19 cellular contexts compared by ENCODE assay signal in genomic region chr10:52895066-52895465, GRCh38.
DNase-seq lines count a peak whose midpoint lies in the region; ATAC-seq and TF ChIP-seq lines count a peak whose summit lies in the region.
"Had no signal": no experiment of that assay in that cellular context is flagged by ENCODE, and none has a peak within 500 bp of the region (broad histone marks: within the 10 kb centered on the region; RNA-seq: fewer than 3 reads in every experiment).

No MANE protein-coding gene starts in this region.

- TF ChIP-seq CTCF in MCF 10A (IDR thresholded peaks at IDR 0.05; ENCODE audit: unreplicated experiment) (no peak), breast epithelium (IDR thresholded peaks at IDR 0.05) (no peak), nephron (IDR thresholded peaks at IDR 0.05; ENCODE audit: unreplicated experiment in 3 of 3) (no peak), WTC11 (IDR thresholded peaks at IDR 0.05) (no peak), foreskin keratinocyte (conservative IDR thresholded peaks at IDR 0.05) (no peak)

- no peaks in the 10 kb centered on the region for H3K36me3 Mint-ChIP-seq in MCF 10A (ENCODE audit: insufficient read depth, unreplicated experiment)
- no peaks in the 10 kb centered on the region for H3K36me3 Mint-ChIP-seq in nephron (ENCODE audit: low read depth)
- H3K36me3 Mint-ChIP-seq in WTC11, result peaks cover 8% of the 10 kb centered on the region
- H3K36me3 Mint-ChIP-seq: CD14-positive monocyte had no signal

- POLR2A ChIA-PET in MCF 10A (lab: Yijun Ruan, JAX), result interaction anchor here (1.0 kb wide), 1 partner anchor 38 kb away, joined by 3 read pairs; no protein-coding TSS in a partner anchor
- POLR2A ChIA-PET in WTC11 (lab: Charles Lee), result no interaction called here

- H3K27me3 Mint-ChIP-seq in MCF 10A (ENCODE audit: insufficient read depth, unreplicated experiment), result no peaks in the 10 kb centered on the region
- no peaks in the 10 kb centered on the region for H3K27me3 Mint-ChIP-seq in nephron (ENCODE audit: low read depth)
- H3K27me3 Mint-ChIP-seq in WTC11 (ENCODE audit: low read depth), result no peaks in the 10 kb centered on the region; the same call in 1 of the 2 replicates
- H3K27me3 Mint-ChIP-seq: B cell had no signal

- H3K27me3 ChIP-seq in breast epithelium (no peaks in the 10 kb centered on the region), foreskin keratinocyte (no peaks in the 10 kb centered on the region)

- no peak for TF ChIP-seq POLR2A in breast epithelium (IDR thresholded peaks at IDR 0.05)

- H3K4me1 Mint-ChIP-seq in MCF 10A (ENCODE audit: insufficient read depth, unreplicated experiment) (peaks cover 17% of the 10 kb centered on the region), nephron (peaks cover 17% of the 10 kb centered on the region), WTC11 (peaks cover 10% of the 10 kb centered on the region)
- H3K4me1 Mint-ChIP-seq: B cell, CD14-positive monocyte had no signal

- ATAC-seq in WTC11, result no peak
- ATAC-seq in foreskin keratinocyte, result no peak
- ATAC-seq: A549, Right ventricle myocardium inferior had no signal

- H3K9me3 Mint-ChIP-seq in MCF 10A (ENCODE audit: unreplicated experiment) (no peaks in the 10 kb centered on the region), nephron (no peaks in the 10 kb centered on the region), WTC11 (peaks cover 11% of the 10 kb centered on the region)
- H3K9me3 Mint-ChIP-seq: CD14-positive monocyte had no signal

- no peak overlapping the region for H3K4me3 ChIP-seq in breast epithelium
- H3K4me3 ChIP-seq: A549 had no signal

- no TSS peak for BruUV-seq in MCF 10A (replicated peaks; lab: Mats Ljungman, UMichigan)

- no peaks in the 10 kb centered on the region for H3K9me3 ChIP-seq in breast epithelium
- H3K9me3 ChIP-seq: A549 had no signal

- CTCF ChIA-PET in MCF 10A (lab: Yijun Ruan, JAX), result interaction anchor here (0.6 to 3.5 kb wide), 3 partner anchors 11 to 665 kb away, joined by 3 to 26 read pairs (median 5); no protein-coding TSS in a partner anchor
- CTCF ChIA-PET in WTC11 (lab: Charles Lee), result no interaction called here

- H3K27ac Mint-ChIP-seq in MCF 10A (ENCODE audit: low read depth, unreplicated experiment), result no peak overlapping the region
- H3K27ac Mint-ChIP-seq in nephron, result peak overlapping the region in 2 of 3 experiments; percentile 7 to 13
- no peak overlapping the region for H3K27ac Mint-ChIP-seq in WTC11
- H3K27ac Mint-ChIP-seq: B cell, CD14-positive monocyte had no signal

- H3K4me3 Mint-ChIP-seq in MCF 10A (ENCODE audit: unreplicated experiment), result no peak overlapping the region
- no peak overlapping the region for H3K4me3 Mint-ChIP-seq in nephron
- H3K4me3 Mint-ChIP-seq in WTC11, result no peak overlapping the region
- H3K4me3 Mint-ChIP-seq: B cell, CD14-positive monocyte had no signal

- intact Hi-C loops in MCF 10A (cut with micrococcal nuclease), result no loop called here
- intact Hi-C loops in breast epithelium (cut with DNase I; ENCODE audit: low total_unique reads), result no loop called here
- intact Hi-C loops in posterior cingulate gyrus (cut with DNase I), result no loop called here

- DNase-seq in MCF 10A (ENCODE audit: unreplicated experiment) (peak; percentile 24), breast epithelium (ENCODE audit: low spot score in 2 of 2) (no peak), brain pericyte (ENCODE audit: low read depth, low spot score) (peak; percentile 54), WTC11 (ENCODE audit: low spot score) (no peak), posterior cingulate gyrus (no peak), foreskin keratinocyte (no peak)
- no peak for DNase-seq in stimulated activated CD4-positive, alpha-beta T cell treated with anti-CD3 and anti-CD28 coated beads, Interleukin-4, amount 100 ng/mL, for 24 hours
- DNase-seq: Kasumi-1, MM.1S, NCI-H1048, NCI-H1436 treated with DMSO at 0.1 percent for 48 hours, NCI-H1930, NCI-H226, NCI-H524 treated with DMSO at 0.1 percent for 48 hours had no signal

- no peak overlapping the region for H3K27ac ChIP-seq in breast epithelium
- H3K27ac ChIP-seq in foreskin keratinocyte, result no peak overlapping the region
- H3K27ac ChIP-seq: A549 had no signal

- peaks cover 0 to 4% of the 10 kb centered on the region in 2 donors for H3K4me1 ChIP-seq in breast epithelium
- H3K4me1 ChIP-seq in foreskin keratinocyte, result peaks cover 3% of the 10 kb centered on the region
- H3K4me1 ChIP-seq: A549 had no signal

- no peaks in the 10 kb centered on the region for H3K36me3 ChIP-seq in breast epithelium

TF ChIP-seq in WTC11, 78 proteins besides CTCF, POLR2A, EP300 and RAD21:
- TF ChIP-seq NFYB (CRISPR knock-in tag; conservative IDR thresholded peaks at IDR 0.05; ENCODE audit: low read depth), result no peak
- TF ChIP-seq ATF3 (CRISPR knock-in tag; conservative IDR thresholded peaks at IDR 0.05), result no peak
- no peak for TF ChIP-seq FOXP1 (CRISPR knock-in tag; IDR thresholded peaks at IDR 0.05; ENCODE audit: borderline replicate concordance)
- TF ChIP-seq MXD4 (CRISPR knock-in tag; IDR thresholded peaks at IDR 0.05; ENCODE audit: borderline replicate concordance), result no peak
- TF ChIP-seq ZNF317 (CRISPR knock-in tag; IDR thresholded peaks at IDR 0.05; ENCODE audit: borderline replicate concordance, low read depth), result no peak
- TF ChIP-seq OVOL2 (CRISPR knock-in tag; IDR thresholded peaks at IDR 0.05; ENCODE audit: borderline replicate concordance), result no peak
- TF ChIP-seq GTF2I (CRISPR knock-in tag; conservative IDR thresholded peaks at IDR 0.05), result no peak
- TF ChIP-seq HMGA2 (CRISPR knock-in tag; IDR thresholded peaks at IDR 0.05), result no peak
- no peak for TF ChIP-seq AR (CRISPR knock-in tag; IDR thresholded peaks at IDR 0.05)
- no peak for TF ChIP-seq SOX15 (CRISPR knock-in tag; IDR thresholded peaks at IDR 0.05)
- no peak for TF ChIP-seq MYBL2 (CRISPR knock-in tag; IDR thresholded peaks at IDR 0.05)
- no peak for TF ChIP-seq E2F1 (CRISPR knock-in tag; IDR thresholded peaks at IDR 0.05)
- TF ChIP-seq KAT7 (CRISPR knock-in tag; IDR thresholded peaks at IDR 0.05; ENCODE audit: borderline replicate concordance), result no peak
- no peak for TF ChIP-seq E2F5 (CRISPR knock-in tag; IDR thresholded peaks at IDR 0.05)
- no peak for TF ChIP-seq NFATC4 (CRISPR knock-in tag; IDR thresholded peaks at IDR 0.05)
- TF ChIP-seq EMX1 (CRISPR knock-in tag; IDR thresholded peaks at IDR 0.05), result no peak
- TF ChIP-seq NR1H2 (CRISPR knock-in tag; IDR thresholded peaks at IDR 0.05), result no peak
TF ChIP-seq in WTC11: peak in this region for 0.

Comparison
In these comparisons a context has a peak if more than half of its experiments do, and no peak if none do; other contexts are left out.
1. DNase-seq: peak in MCF 10A (single experiment) and brain pericyte (single experiment); none in breast epithelium (0 of 2), WTC11 (single experiment), posterior cingulate gyrus (0 of 10), foreskin keratinocyte (0 of 2) and stimulated activated CD4-positive, alpha-beta T cell treated with anti-CD3 and anti-CD28 coated beads, Interleukin-4, amount 100 ng/mL, for 24 hours (single experiment).
2. H3K27ac Mint-ChIP-seq: peak in nephron (2 of 3); none in MCF 10A (single experiment) and WTC11 (single experiment).